Comparison of ENCODE assay signal across 8 cellular contexts in the genomic region with DNA sequence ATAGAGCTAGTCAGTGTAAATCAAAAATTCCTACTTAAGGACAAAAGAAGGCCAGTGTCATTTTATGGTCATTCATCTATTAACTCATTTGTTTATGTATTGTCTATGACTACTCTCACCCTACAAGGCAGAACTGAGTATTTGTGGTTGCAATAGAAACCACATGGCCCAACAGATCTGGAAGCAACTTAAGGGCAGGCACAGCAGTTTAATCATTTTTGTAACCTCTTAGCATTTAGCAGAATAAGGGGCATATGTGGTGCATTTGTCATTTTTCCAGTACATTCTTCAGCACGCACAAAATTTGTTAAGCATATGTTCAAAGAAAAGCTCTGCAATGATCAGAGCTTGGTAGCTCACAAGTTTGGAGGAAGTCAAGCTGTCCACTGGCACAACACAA. TPM values are rescaled to one million over a fixed set of nuclear protein-coding genes. Genes with fewer than 3 reads are reported as not detected.
DNase-seq lines count a peak whose midpoint lies in the region; ATAC-seq and TF ChIP-seq lines count a peak whose summit lies in the region.

No MANE protein-coding gene starts in this region.

- CTCF ChIA-PET in BJ (lab: Yijun Ruan, JAX): interaction anchor here (0.7 to 2.0 kb wide), 5 partner anchors 34 to 108 kb away, joined by 3 to 4 read pairs (median 3); partner anchors contain the start of gene CDC26

- DNase-seq in BJ (ENCODE audit: low read depth) (peak; percentile 68), T-helper 17 cell (no peak), glomerular visceral epithelial cell (ENCODE audit: extremely low spot score) (peak; percentile 56), amniotic stem cell (lab: John Stamatoyannopoulos, UW) (no peak), NCI-H2227 (lab: John Stamatoyannopoulos, UW; ENCODE audit: unreplicated experiment) (no peak)
- no peak for DNase-seq in stimulated activated naive CD8-positive, alpha-beta T cell treated with anti-CD3 and anti-CD28 coated beads, Interleukin-15, Interleukin-2, amounts not matched to agents 100 U/mL and 50 U/mL, for 24 hours

- no peaks in the 10 kb centered on the region for H3K9me3 ChIP-seq in T-helper 17 cell (ENCODE audit: control insufficient read depth, low read length, poor library complexity, severe bottlenecking)

- no peaks in the 10 kb centered on the region for H3K36me3 ChIP-seq in BJ (ENCODE audit: control insufficient read depth, insufficient read depth, low read length)

- H3K4me1 Mint-ChIP-seq in T-helper 17 cell: peaks cover 30% of the 10 kb centered on the region

- POLR2A ChIA-PET in BJ (lab: Charles Lee): no interaction called here

- no peaks in the 10 kb centered on the region for H3K27me3 Mint-ChIP-seq in T-helper 17 cell

- H3K4me3 Mint-ChIP-seq in T-helper 17 cell: peak overlapping the region; percentile 96

- H3K36me3 Mint-ChIP-seq in T-helper 17 cell (ENCODE audit: low read depth): no peaks in the 10 kb centered on the region

- TF ChIP-seq CTCF in BJ (IDR thresholded peaks at IDR 0.05; ENCODE audit: insufficient read depth, low read depth, low read length): no peak

- H3K27ac Mint-ChIP-seq in T-helper 17 cell: peak overlapping the region; percentile 90

- peak; percentile 68 for ATAC-seq in GM18907 (IDR thresholded peaks at IDR 0.05; ENCODE audit: unreplicated experiment)
- ATAC-seq in HG03135 (IDR thresholded peaks at IDR 0.05; ENCODE audit: unreplicated experiment): peak; percentile 60
- ATAC-seq in T-helper 17 cell: no peak
- ATAC-seq in stimulated activated naive CD8-positive, alpha-beta T cell treated with anti-CD3 and anti-CD28 coated beads, Interleukin-15, Interleukin-2, amounts not matched to agents 100 U/mL and 50 U/mL, for 24 hours: peak; percentile 64

- no peaks in the 10 kb centered on the region for H3K27me3 ChIP-seq in BJ (ENCODE audit: control insufficient read depth, insufficient read depth, low read length)

- peak overlapping the region; percentile 92 for H3K4me3 ChIP-seq in BJ (ENCODE audit: low read depth, low read length)

RNA-seq across cellular contexts. Expression of gene FKBP15, which starts 1.1 kb away (rescaled TPM):
- polyA plus RNA-seq in BJ (2011; rRNA removed): 29.2 and 45.0 TPM in 2 replicates
- polyA minus RNA-seq in BJ (2011; rRNA and poly(A)+ RNA removed): 48.1 and 80.0 TPM in 2 replicates
- 10 to 100 TPM; 19.3 to 24.0 TPM for total RNA-seq in T-helper 17 cell

RNA-seq across cellular contexts. Expression of gene SLC31A1, which starts 1.4 kb away (rescaled TPM):
- 25.7 and 36.6 TPM in 2 replicates for polyA plus RNA-seq in BJ (2011; rRNA removed)
- 22.3 and 23.3 TPM in 2 replicates for polyA minus RNA-seq in BJ (2011; rRNA and poly(A)+ RNA removed)
- total RNA-seq in T-helper 17 cell: 1 to 10 TPM; 2.3 to 4.0 TPM

RNA-seq across cellular contexts. Expression of gene CDC26, which starts 55.4 kb away (rescaled TPM):
- 11.1 and 33.2 TPM in 2 replicates for polyA plus RNA-seq in BJ (2011; rRNA removed)
- 6.2 and 7.4 TPM in 2 replicates for polyA minus RNA-seq in BJ (2011; rRNA and poly(A)+ RNA removed)
- 10 to 100 TPM; 20.2 to 22.8 TPM for total RNA-seq in T-helper 17 cell

RNA-seq across cellular contexts. Expression of gene PRPF4, which starts 55.5 kb away (rescaled TPM):
- polyA plus RNA-seq in BJ (2011; rRNA removed): 16.6 and 18.3 TPM in 2 replicates
- 9.6 and 12.8 TPM in 2 replicates for polyA minus RNA-seq in BJ (2011; rRNA and poly(A)+ RNA removed)
- 10 to 100 TPM; 17.0 to 17.8 TPM for total RNA-seq in T-helper 17 cell

Comparison
In these comparisons a context has a peak if more than half of its experiments do, and no peak if none do; other contexts are left out.
1. DNase-seq: peak in BJ (single experiment) and glomerular visceral epithelial cell (single experiment); none in T-helper 17 cell (0 of 3), stimulated activated naive CD8-positive, alpha-beta T cell treated with anti-CD3 and anti-CD28 coated beads, Interleukin-15, Interleukin-2, amounts not matched to agents 100 U/mL and 50 U/mL, for 24 hours (single experiment), amniotic stem cell (single experiment) and NCI-H2227 (single experiment).